In genomic region chr1:53703174-53703573, GRCh38 we compare ENCODE assay signal across 2 cellular contexts.
TF ChIP-seq lines count a peak whose summit lies in the region.

No MANE protein-coding gene starts in this region.

TF ChIP-seq in HepG2, 621 proteins besides CTCF, POLR2A, EP300 and RAD21:
- TF ChIP-seq ZNF121 (CRISPR knock-in tag; IDR thresholded peaks at IDR 0.05): 0 out of 2 replicates have a peak, but pooled peaks have one; percentile 11
- no peak for TF ChIP-seq ZNF678 (CRISPR knock-in tag; IDR thresholded peaks at IDR 0.05)
TF ChIP-seq in HepG2: peak in this region for 1.

TF ChIP-seq in K562, 482 proteins besides CTCF, POLR2A, EP300 and RAD21:
- TF ChIP-seq, protein P1, sequence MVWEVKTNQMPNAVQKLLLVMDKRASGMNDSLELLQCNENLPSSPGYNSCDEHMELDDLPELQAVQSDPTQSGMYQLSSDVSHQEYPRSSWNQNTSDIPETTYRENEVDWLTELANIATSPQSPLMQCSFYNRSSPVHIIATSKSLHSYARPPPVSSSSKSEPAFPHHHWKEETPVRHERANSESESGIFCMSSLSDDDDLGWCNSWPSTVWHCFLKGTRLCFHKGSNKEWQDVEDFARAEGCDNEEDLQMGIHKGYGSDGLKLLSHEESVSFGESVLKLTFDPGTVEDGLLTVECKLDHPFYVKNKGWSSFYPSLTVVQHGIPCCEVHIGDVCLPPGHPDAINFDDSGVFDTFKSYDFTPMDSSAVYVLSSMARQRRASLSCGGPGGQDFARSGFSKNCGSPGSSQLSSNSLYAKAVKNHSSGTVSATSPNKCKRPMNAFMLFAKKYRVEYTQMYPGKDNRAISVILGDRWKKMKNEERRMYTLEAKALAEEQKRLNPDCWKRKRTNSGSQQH (CRISPR knock-in tag; IDR thresholded peaks at IDR 0.05): no peak
- 0 out of 2 replicates have a peak, but pooled peaks have one; percentile 15 for TF ChIP-seq ZNF121 (CRISPR knock-in tag; conservative IDR thresholded peaks at IDR 0.05)
